Comparison of ENCODE assay signal across 1 cellular context in the genomic region with DNA sequence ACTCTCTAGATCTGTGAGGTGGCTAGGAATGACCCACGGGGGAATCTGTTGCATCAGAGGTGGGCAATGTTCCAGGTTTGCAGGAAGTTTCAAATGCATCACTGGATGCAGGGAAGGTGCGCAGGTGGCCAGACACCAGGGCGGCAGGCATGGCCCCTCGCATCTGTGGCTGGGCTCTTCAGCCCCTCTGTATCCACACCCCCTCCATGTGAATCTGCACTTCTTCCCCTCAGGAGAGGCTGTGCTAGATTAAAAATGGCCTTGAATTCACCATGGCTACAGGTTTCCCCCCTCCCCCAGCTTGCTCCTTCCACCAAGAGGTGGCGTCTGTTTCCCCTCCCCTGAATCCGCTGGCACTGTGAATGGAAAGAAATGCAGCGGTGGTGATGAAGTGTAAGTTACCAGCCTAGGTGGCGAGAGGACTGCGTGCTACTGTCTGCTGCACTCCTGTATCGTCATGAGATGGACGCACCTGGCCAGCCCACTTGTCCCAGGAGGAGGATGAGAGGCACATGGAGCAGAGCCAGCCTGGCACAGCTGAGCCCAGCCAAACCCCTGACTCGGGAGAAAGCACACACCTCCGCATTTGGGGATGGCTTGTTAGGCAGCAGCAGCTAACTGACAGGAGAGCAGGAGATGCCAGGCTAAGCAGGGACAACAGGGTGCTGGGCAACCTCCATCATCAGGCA.
TF ChIP-seq lines count a peak whose summit lies in the region.

No MANE protein-coding gene starts in this region.

TF ChIP-seq in HEK293, 187 proteins besides CTCF, POLR2A, EP300 and RAD21 (continued from another document):
- TF ChIP-seq ZNF785 (tag by site-specific recombination; IDR thresholded peaks at IDR 0.05) (no peak), ZNF214 (tag by site-specific recombination; IDR thresholded peaks at IDR 0.05; ENCODE audit: borderline replicate concordance) (no peak)
